Comparison of ENCODE assay signal across 15 cellular contexts in genomic region chr18:1018211-1018651, GRCh38.
DNase-seq lines count a peak whose midpoint lies in the region; ATAC-seq, FAIRE-seq and TF ChIP-seq lines count a peak whose summit lies in the region.
"Had no signal": no experiment of that assay in that cellular context is flagged by ENCODE, and none has a peak within 500 bp of the region (broad histone marks: within the 10 kb centered on the region; RNA-seq: fewer than 3 reads in every experiment).

No MANE protein-coding gene starts in this region.

- no peak overlapping the region for H3K27ac Mint-ChIP-seq in WTC11
- H3K27ac Mint-ChIP-seq: activated naive CD8-positive, alpha-beta T cell treated with anti-CD3 and anti-CD28 coated beads, Interleukin-2, amount 10 ng/mL, durations not matched to agents 7 days and 5 days had no signal

- no peak overlapping the region for H3K4me2 ChIP-seq in HepG2 (ENCODE audit: low read depth, low read length)

- 16% methylated on average over 5 of the region's 5 CpGs for WGBS in HepG2 (ENCODE audit: low lambda C conversion rate)
- 62% methylated on average over 5 of the region's 5 CpGs for WGBS in right lobe of liver (ENCODE audit: insufficient coverage, low coverage, low lambda C conversion rate, missing lambda C conversion rate)

- in situ Hi-C loops in HepG2 (cut with HindIII; ENCODE audit: extremely low pct_ligation_motif_present, low pct_unique_long_range_greater_than_20kb) = no loop called here

- FAIRE-seq in HepG2 (lab: Jason Lieb, UNC) = no peak
- FAIRE-seq in kidney (lab: Jason Lieb, UNC) = no peak
- no peak for FAIRE-seq in GM12891 (lab: Jason Lieb, UNC)
- FAIRE-seq: G401.6 had no signal

- peaks cover 52% of the 10 kb centered on the region for H3K4me1 Mint-ChIP-seq in WTC11
- H3K4me1 Mint-ChIP-seq: activated naive CD8-positive, alpha-beta T cell treated with anti-CD3 and anti-CD28 coated beads, Interleukin-2, amount 10 ng/mL, durations not matched to agents 7 days and 5 days had no signal

- DNase-seq in HepG2 (ENCODE audit: low spot score) (no peak), right lobe of liver (no peak), NCI-H82 (lab: John Stamatoyannopoulos, UW) (peak; percentile 96), fibroblast of mammary gland (ENCODE audit: low read depth) (peak; percentile 67), kidney (no peak), GM12891 (ENCODE audit: insufficient read length, low spot score) (no peak), tibial artery (no peak), WTC11 (ENCODE audit: low spot score) (no peak)
- DNase-seq: activated naive CD8-positive, alpha-beta T cell treated with anti-CD3 and anti-CD28 coated beads, Interleukin-2, amount 10 ng/mL, durations not matched to agents 7 days and 5 days; head of caudate nucleus; NCI-H526; stimulated activated CD8-positive, alpha-beta memory T cell treated with anti-CD3 and anti-CD28 coated beads, Interleukin-4, amount 100 ng/mL, for 48 hours; uterus had no signal

- H3K9ac ChIP-seq in HepG2 (ENCODE audit: insufficient read depth, low read depth, low read length) (no peak overlapping the region), kidney (ENCODE audit: low read length in 2 of 2) (no peak overlapping the region)

- no peak for TF ChIP-seq RAD21 in HepG2 (CRISPR knock-in tag; IDR thresholded peaks at IDR 0.05)

- TF ChIP-seq EP300 in HepG2 (IDR thresholded peaks at IDR 0.05; ENCODE audit: low read depth in 2 of 2, low read length in 2 of 2) (no peak), HepG2 (CRISPR knock-in tag; IDR thresholded peaks at IDR 0.05; ENCODE audit: borderline replicate concordance) (no peak)

- TF ChIP-seq CTCF in HepG2 (CRISPR knock-in tag; IDR thresholded peaks at IDR 0.05) = no peak
- TF ChIP-seq CTCF in right lobe of liver (IDR thresholded peaks at IDR 0.05) = no peak
- no peak for TF ChIP-seq CTCF in fibroblast of mammary gland (conservative IDR thresholded peaks at IDR 0.05; ENCODE audit: control insufficient read depth, insufficient read depth, low read depth, low read length)
- TF ChIP-seq CTCF in kidney (IDR thresholded peaks at IDR 0.05; ENCODE audit: borderline replicate concordance, extremely low read depth, insufficient read depth) = no peak
- TF ChIP-seq CTCF in tibial artery (IDR thresholded peaks at IDR 0.05) = no peak
- no peak for TF ChIP-seq CTCF in WTC11 (IDR thresholded peaks at IDR 0.05)

- no peaks in the 10 kb centered on the region for H3K36me3 Mint-ChIP-seq in WTC11
- H3K36me3 Mint-ChIP-seq: activated naive CD8-positive, alpha-beta T cell treated with anti-CD3 and anti-CD28 coated beads, Interleukin-2, amount 10 ng/mL, durations not matched to agents 7 days and 5 days had no signal

- H3K9me3 ChIP-seq in HepG2 (ENCODE audit: low read length) = no peaks in the 10 kb centered on the region
- no peaks in the 10 kb centered on the region for H3K9me3 ChIP-seq in right lobe of liver
- H3K9me3 ChIP-seq in kidney (ENCODE audit: control insufficient read depth in 1 of 2, low read length in 2 of 2) = no peaks in the 10 kb centered on the region
- no peaks in the 10 kb centered on the region for H3K9me3 ChIP-seq in tibial artery
- H3K9me3 ChIP-seq: SJSA1, uterus had no signal

- no peaks in the 10 kb centered on the region for H3K9me3 Mint-ChIP-seq in WTC11
- H3K9me3 Mint-ChIP-seq: activated naive CD8-positive, alpha-beta T cell treated with anti-CD3 and anti-CD28 coated beads, Interleukin-2, amount 10 ng/mL, durations not matched to agents 7 days and 5 days had no signal

- H2AFZ ChIP-seq in HepG2 (ENCODE audit: low read length) = no peak overlapping the region

- H3K79me2 ChIP-seq in HepG2 (ENCODE audit: insufficient read depth, low read length) = no peaks in the 10 kb centered on the region

- POLR2A ChIA-PET in HepG2 (lab: Yijun Ruan, JAX) (no interaction called here), WTC11 (lab: Charles Lee) (no interaction called here)

- no peak overlapping the region for H3K4me3 Mint-ChIP-seq in WTC11
- H3K4me3 Mint-ChIP-seq: activated naive CD8-positive, alpha-beta T cell treated with anti-CD3 and anti-CD28 coated beads, Interleukin-2, amount 10 ng/mL, durations not matched to agents 7 days and 5 days had no signal

- no peaks in the 10 kb centered on the region for H4K20me1 ChIP-seq in HepG2 (ENCODE audit: insufficient read depth, low read length)

- no TSS peak for BruUV-seq in HepG2 (replicated peaks; lab: Mats Ljungman, UMichigan)

- H3K27ac ChIP-seq in HepG2 (ENCODE audit: extremely low read length, insufficient read depth, low read length) (no peak overlapping the region), right lobe of liver (no peak overlapping the region), kidney (ENCODE audit: low read depth in 2 of 2, low read length in 2 of 2) (peak overlapping the region in 1 of 2 donors; percentile 6), tibial artery (no peak overlapping the region)
- H3K27ac ChIP-seq: SJSA1, uterus had no signal

- TF ChIP-seq POLR2A in HepG2 (IDR thresholded peaks at IDR 0.05; ENCODE audit: insufficient read depth in 1 of 2, low read depth in 2 of 2, low read length in 2 of 2) = no peak
- TF ChIP-seq POLR2A in right lobe of liver (IDR thresholded peaks at IDR 0.05) = no peak
- TF ChIP-seq POLR2A in GM12891 (IDR thresholded peaks at IDR 0.05; ENCODE audit: low read depth, low read length) = no peak

- ATAC-seq in HepG2 (no peak), right lobe of liver (no peak), WTC11 (no peak)

- peaks cover 29% of the 10 kb centered on the region for H3K27me3 Mint-ChIP-seq in WTC11 (ENCODE audit: low read depth)
- H3K27me3 Mint-ChIP-seq: activated naive CD8-positive, alpha-beta T cell treated with anti-CD3 and anti-CD28 coated beads, Interleukin-2, amount 10 ng/mL, durations not matched to agents 7 days and 5 days had no signal

- CTCF ChIA-PET in HepG2 (lab: Yijun Ruan, JAX; ENCODE audit: low intra/inter-chr PET ratio, low total read pairs) (no interaction called here), WTC11 (lab: Charles Lee) (interaction anchor here (0.7 to 1.4 kb wide), 2 partner anchors 44 to 57 kb away, joined by 4 to 5 read pairs; no protein-coding TSS in a partner anchor)

- H3K4me3 ChIP-seq in HepG2 (replicated peaks in 1 of 3; ENCODE audit: insufficient read depth in 1 of 3, low read depth in 2 of 3, low read length in 3 of 3) (no peak overlapping the region), right lobe of liver (no peak overlapping the region), fibroblast of mammary gland (ENCODE audit: control insufficient read depth, low read depth, low read length) (no peak overlapping the region), kidney (ENCODE audit: low read length in 2 of 2) (no peak overlapping the region), tibial artery (no peak overlapping the region)
- H3K4me3 ChIP-seq: SJSA1, uterus had no signal

- intact Hi-C loops in HepG2 (cut with micrococcal nuclease; ENCODE audit: unreplicated experiment) = no loop called here
- intact Hi-C loops in right lobe of liver (cut with DNase I) = no loop called here
- intact Hi-C loops in kidney (cut with DNase I) = no loop called here
- intact Hi-C loops in tibial artery (cut with DNase I; ENCODE audit: low total_unique reads) = no loop called here

- no peaks in the 10 kb centered on the region for H3K4me1 ChIP-seq in HepG2 (ENCODE audit: insufficient read depth, low read length)
- H3K4me1 ChIP-seq in right lobe of liver = no peaks in the 10 kb centered on the region
- peaks cover 11 to 14% of the 10 kb centered on the region in 2 donors for H3K4me1 ChIP-seq in kidney (ENCODE audit: control insufficient read depth in 1 of 2, insufficient read depth in 1 of 2, low read depth in 1 of 2, low read length in 2 of 2)
- H3K4me1 ChIP-seq in tibial artery = peaks cover 0 to 61% (median 19%) of the 10 kb centered on the region in 4 donors

- H3K36me3 ChIP-seq in HepG2 (replicated peaks in 1 of 2; ENCODE audit: control insufficient read depth in 1 of 2, insufficient read depth in 2 of 2, low read length in 2 of 2) (no peaks in the 10 kb centered on the region), right lobe of liver (no peaks in the 10 kb centered on the region), kidney (ENCODE audit: control insufficient read depth in 1 of 2, insufficient read depth in 2 of 2, low read length in 2 of 2) (no peaks in the 10 kb centered on the region), tibial artery (no peaks in the 10 kb centered on the region)
- H3K36me3 ChIP-seq: SJSA1, uterus had no signal

- H3K27me3 ChIP-seq in HepG2 (ENCODE audit: control insufficient read depth in 1 of 2, insufficient read depth in 2 of 2, low read length in 2 of 2) = no peaks in the 10 kb centered on the region
- no peaks in the 10 kb centered on the region for H3K27me3 ChIP-seq in right lobe of liver
- no peaks in the 10 kb centered on the region for H3K27me3 ChIP-seq in tibial artery
- H3K27me3 ChIP-seq: uterus had no signal

TF ChIP-seq in HepG2, 621 proteins besides CTCF, POLR2A, EP300 and RAD21:
- TF ChIP-seq SRF (IDR thresholded peaks at IDR 0.05; ENCODE audit: low read depth, low read length) = 0 out of 2 replicates have a peak, but pooled peaks have one; percentile 30
- TF ChIP-seq ZNF761 (CRISPR knock-in tag; conservative IDR thresholded peaks at IDR 0.05) = no peak

TF ChIP-seq in GM12891, 5 proteins besides CTCF, POLR2A, EP300 and RAD21:
- TF ChIP-seq TAF1 (IDR thresholded peaks at IDR 0.05; ENCODE audit: low read depth, low read length) (no peak), SPI1 (IDR thresholded peaks at IDR 0.05; ENCODE audit: low read depth, low read length) (no peak), POLR2AphosphoS5 (IDR thresholded peaks at IDR 0.05; ENCODE audit: low read depth, low read length) (no peak), PAX5 (IDR thresholded peaks at IDR 0.05; ENCODE audit: insufficient read depth, low read length, severe bottlenecking) (no peak), POU2F2 (IDR thresholded peaks at IDR 0.05; ENCODE audit: low read depth, low read length) (no peak)
TF ChIP-seq in GM12891: peak in this region for 0.

TF ChIP-seq in WTC11, 78 proteins besides CTCF, POLR2A, EP300 and RAD21 (continues in another document):
- TF ChIP-seq CREB1 (CRISPR knock-in tag; IDR thresholded peaks at IDR 0.05) = no peak

Comparison
In these comparisons a context has a peak if more than half of its experiments do, and no peak if none do; other contexts are left out.
1. DNase-seq: peak in NCI-H82 (single experiment) and fibroblast of mammary gland (single experiment); none in HepG2 (single experiment), right lobe of liver (0 of 3), kidney (single experiment), GM12891 (single experiment), tibial artery (0 of 2) and WTC11 (single experiment).